Comparison of ENCODE assay signal across 9 cellular contexts in the genomic region with DNA sequence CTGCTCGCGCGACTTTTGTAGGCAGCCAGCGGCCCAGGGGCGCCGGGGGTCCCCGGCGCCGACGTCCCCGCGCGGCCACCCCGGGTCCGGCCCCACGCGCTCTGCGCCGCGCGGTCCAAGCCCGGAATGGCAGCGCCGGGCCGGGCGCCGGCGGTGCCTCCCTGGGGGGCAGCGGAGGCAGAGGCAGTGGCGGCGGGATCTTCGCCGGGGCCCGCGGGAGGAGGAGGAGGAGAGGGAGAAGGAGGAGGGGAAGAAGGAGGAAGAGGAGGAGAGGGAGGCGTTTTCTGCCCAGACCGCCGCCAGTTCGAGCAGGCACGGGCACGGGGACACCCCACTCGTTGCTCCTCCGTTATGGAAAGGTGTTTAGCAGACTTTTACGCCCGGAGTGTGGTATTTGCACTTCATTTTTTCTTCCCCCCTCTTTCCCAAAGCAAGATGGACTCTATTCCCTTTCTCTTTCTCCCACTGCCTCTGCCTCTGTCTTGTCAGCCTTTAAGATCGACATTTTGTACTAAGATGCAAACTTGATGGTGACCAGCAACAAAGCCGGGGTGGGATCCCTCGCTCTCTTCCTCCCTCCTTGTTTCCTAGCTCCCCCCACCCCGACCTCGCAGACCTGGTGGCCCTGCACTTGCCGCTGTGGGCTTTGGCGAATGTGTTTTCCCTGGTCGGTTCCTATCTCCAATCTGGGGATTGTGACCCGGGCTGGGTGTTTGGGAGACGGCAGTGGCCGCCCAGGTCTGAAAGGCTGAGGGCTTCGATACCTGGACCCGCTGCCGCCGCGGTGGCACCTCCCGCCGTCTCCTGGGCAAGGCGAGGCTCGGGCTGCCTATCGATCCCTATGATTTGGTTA. TPM values are rescaled to one million over a fixed set of nuclear protein-coding genes. Genes with fewer than 3 reads are reported as not detected.
DNase-seq lines count a peak whose midpoint lies in the region; ATAC-seq, FAIRE-seq and TF ChIP-seq lines count a peak whose summit lies in the region.
"Had no signal": no experiment of that assay in that cellular context is flagged by ENCODE, and none has a peak within 500 bp of the region (broad histone marks: within the 10 kb centered on the region; RNA-seq: fewer than 3 reads in every experiment).

No MANE protein-coding gene starts in this region.

- peak overlapping the region; percentile 97 for H3K4me3 Mint-ChIP-seq in activated CD4-positive, alpha-beta T cell treated with anti-CD3 and anti-CD28 coated beads, Interleukin-2, amount 10 ng/mL, durations not matched to agents 24 days and 14 days

- POLR2A ChIA-PET in HepG2 (lab: Yijun Ruan, JAX), result interaction anchor here (1.4 kb wide), 1 partner anchor 55 kb away, joined by 3 read pairs; no protein-coding TSS in a partner anchor

- H3K27ac ChIP-seq in KOPT-K1 (ENCODE audit: low read depth, low read length, poor library complexity, severe bottlenecking) (peak overlapping the region; percentile 69), dorsolateral prefrontal cortex (peak overlapping the region in 50 of 59 donors; percentile 3 to 99 (median 96)), HepG2 (ENCODE audit: extremely low read length, insufficient read depth, low read length) (peak overlapping the region; percentile 42)

- ATAC-seq in HepG2 (peak; percentile 8; the same call in 2 of the 3 replicates), HG03439 (IDR thresholded peaks at IDR 0.05; ENCODE audit: unreplicated experiment) (no peak)

- no peaks in the 10 kb centered on the region for H4K20me1 ChIP-seq in HepG2 (ENCODE audit: insufficient read depth, low read length)

- CTCF ChIA-PET in HepG2 (lab: Yijun Ruan, JAX; ENCODE audit: low intra/inter-chr PET ratio, low total read pairs), result no interaction called here

- TF ChIP-seq CTCF in dorsolateral prefrontal cortex (IDR thresholded peaks at IDR 0.05 in 54 of 56, conservative IDR thresholded peaks at IDR 0.05 in 2 of 56; ENCODE audit: low read depth in 1 of 56, partially characterized antibody in 56 of 56) (no peak), HepG2 (CRISPR knock-in tag; IDR thresholded peaks at IDR 0.05) (no peak)

- H3K79me2 ChIP-seq in HepG2 (ENCODE audit: insufficient read depth, low read length), result peaks cover 31% of the 10 kb centered on the region

- intact Hi-C loops in activated CD4-positive, alpha-beta T cell treated with anti-CD3 and anti-CD28 coated beads, Interleukin-2, amount 10 ng/mL, durations not matched to agents 24 days and 14 days (cut with micrococcal nuclease), result loop anchor here (10.0 kb wide), 3 partner anchors 599 to 1309 kb away; a partner anchor contains a TSS
- intact Hi-C loops in dorsolateral prefrontal cortex (cut with DNase I), result loop anchor here in 1 of 2 donors (10.0 kb wide), 1 partner anchor 261 kb away; no protein-coding TSS in a partner anchor
- intact Hi-C loops in HepG2 (cut with micrococcal nuclease; ENCODE audit: unreplicated experiment), result no loop called here

- no peak for TF ChIP-seq EP300 in HepG2 (IDR thresholded peaks at IDR 0.05; ENCODE audit: low read depth in 2 of 2, low read length in 2 of 2)
- no peak for TF ChIP-seq EP300 in HepG2 (CRISPR knock-in tag; IDR thresholded peaks at IDR 0.05; ENCODE audit: borderline replicate concordance)

- H3K36me3 ChIP-seq in KOPT-K1 (ENCODE audit: insufficient read depth, low read length) (no peaks in the 10 kb centered on the region), HepG2 (replicated peaks in 1 of 2; ENCODE audit: control insufficient read depth in 1 of 2, insufficient read depth in 2 of 2, low read length in 2 of 2) (no peaks in the 10 kb centered on the region; a peak in 3 of 5 replicates)

- H3K4me3 ChIP-seq in dorsolateral prefrontal cortex (peak overlapping the region; percentile 65 to 94 (median 84)), HepG2 (replicated peaks in 1 of 3; ENCODE audit: insufficient read depth in 1 of 3, low read depth in 2 of 3, low read length in 3 of 3) (peak overlapping the region; percentile 80 to 91 (median 86))

- H3K4me1 Mint-ChIP-seq in activated CD4-positive, alpha-beta T cell treated with anti-CD3 and anti-CD28 coated beads, Interleukin-2, amount 10 ng/mL, durations not matched to agents 24 days and 14 days, result peaks cover 25% of the 10 kb centered on the region

- WGBS in HepG2 (ENCODE audit: low lambda C conversion rate), result 2% methylated on average over 26 of the region's 66 CpGs

- no peaks in the 10 kb centered on the region for H3K9me3 Mint-ChIP-seq in activated CD4-positive, alpha-beta T cell treated with anti-CD3 and anti-CD28 coated beads, Interleukin-2, amount 10 ng/mL, durations not matched to agents 24 days and 14 days

- DNase-seq in G401 (ENCODE audit: low spot score) (peak; percentile 38), dorsolateral prefrontal cortex (peak in 7 of 10 donors; percentile 11 to 59 (median 44)), HepG2 (ENCODE audit: low spot score) (no peak), SW 1271 (lab: John Stamatoyannopoulos, UW) (no peak)
- peak; percentile 73 for DNase-seq in activated CD4-positive, alpha-beta T cell treated with anti-CD3 and anti-CD28 coated beads, Interleukin-2, amount 10 ng/mL, durations not matched to agents 24 days and 14 days
- DNase-seq in stimulated activated CD4-positive, alpha-beta T cell treated with anti-CD3 and anti-CD28 coated beads, Interleukin-4, amount 100 ng/mL, for 1 hour, result peak; percentile 32

- no peak overlapping the region for H2AFZ ChIP-seq in HepG2 (ENCODE audit: low read length)

- H3K9me3 ChIP-seq in KOPT-K1 (ENCODE audit: insufficient read depth, low read length, poor library complexity, severe bottlenecking) (no peaks in the 10 kb centered on the region), HepG2 (ENCODE audit: low read length) (no peaks in the 10 kb centered on the region)

- no peak for TF ChIP-seq RAD21 in HepG2 (CRISPR knock-in tag; IDR thresholded peaks at IDR 0.05)

- peak overlapping the region; percentile 77 for H3K9ac ChIP-seq in HepG2 (ENCODE audit: insufficient read depth, low read depth, low read length)

- peak overlapping the region; percentile 88 for H3K4me2 ChIP-seq in HepG2 (ENCODE audit: low read depth, low read length)

- no TSS peak for BruUV-seq in HepG2 (replicated peaks; lab: Mats Ljungman, UMichigan)

- no peaks in the 10 kb centered on the region for H3K27me3 ChIP-seq in dorsolateral prefrontal cortex
- no peaks in the 10 kb centered on the region; a peak in 1 of 5 replicates for H3K27me3 ChIP-seq in HepG2 (ENCODE audit: control insufficient read depth in 1 of 2, insufficient read depth in 2 of 2, low read length in 2 of 2)

- H3K27ac Mint-ChIP-seq in activated CD4-positive, alpha-beta T cell treated with anti-CD3 and anti-CD28 coated beads, Interleukin-2, amount 10 ng/mL, durations not matched to agents 24 days and 14 days, result peak overlapping the region; percentile 87

- peaks cover 6% of the 10 kb centered on the region for H3K27me3 Mint-ChIP-seq in activated CD4-positive, alpha-beta T cell treated with anti-CD3 and anti-CD28 coated beads, Interleukin-2, amount 10 ng/mL, durations not matched to agents 24 days and 14 days

- TF ChIP-seq POLR2A in HepG2 (IDR thresholded peaks at IDR 0.05; ENCODE audit: insufficient read depth in 1 of 2, low read depth in 2 of 2, low read length in 2 of 2), result no peak

- H3K36me3 Mint-ChIP-seq in activated CD4-positive, alpha-beta T cell treated with anti-CD3 and anti-CD28 coated beads, Interleukin-2, amount 10 ng/mL, durations not matched to agents 24 days and 14 days (ENCODE audit: low read depth), result peaks cover 17% of the 10 kb centered on the region

- in situ Hi-C loops in G401 (cut with HindIII; ENCODE audit: low sequenced_read_pairs) (no loop called here), HepG2 (cut with HindIII; ENCODE audit: extremely low pct_ligation_motif_present, low pct_unique_long_range_greater_than_20kb) (loop anchor here (25.0 kb wide), 1 partner anchor 288 kb away; no protein-coding TSS in a partner anchor)

- H3K4me1 ChIP-seq in HepG2 (ENCODE audit: insufficient read depth, low read length), result peaks cover 22% of the 10 kb centered on the region

- FAIRE-seq in HepG2 (lab: Jason Lieb, UNC), result no peak
- FAIRE-seq: endometrium had no signal

TF ChIP-seq in HepG2, 621 proteins besides CTCF, POLR2A, EP300 and RAD21 (continues in another document):
- no peak for TF ChIP-seq GLI4 (CRISPR knock-in tag; IDR thresholded peaks at IDR 0.05; ENCODE audit: borderline replicate concordance)
- TF ChIP-seq ZKSCAN8 (CRISPR knock-in tag; IDR thresholded peaks at IDR 0.05; ENCODE audit: borderline replicate concordance), result no peak
- TF ChIP-seq SALL2 (CRISPR knock-in tag; IDR thresholded peaks at IDR 0.05), result no peak

RNA-seq across cellular contexts. Expression of a gene that starts 2.6 kb away (rescaled TPM):
- 0.10 and 0.12 TPM in 2 replicates for total RNA-seq in G401 (2014; rRNA removed; shearing (Covaris generic))
- total RNA-seq in activated CD4-positive, alpha-beta T cell treated with anti-CD3 and anti-CD28 coated beads, Interleukin-2, amount 10 ng/mL, durations not matched to agents 24 days and 14 days, result 37.2 and 39.6 TPM in 2 replicates
- total RNA-seq in dorsolateral prefrontal cortex, result 100 to 1,000 TPM in 13 of 120 experiments, 10 to 100 TPM in 107; 42.2 to 147 (median 75.3) TPM
- 13.7 and 20.6 TPM in 2 replicates for total RNA-seq in HepG2 (2016; rRNA removed; fragmentation: Illumina TruSeq; extraction: Trizol)
- 27.0 and 28.5 TPM in 2 replicates for total RNA-seq in HepG2 (2016; cell fraction: cytosol; rRNA removed; fragmentation: Illumina TruSeq; extraction: Trizol; ENCODE audit: low read depth)
- 14.6 and 21.3 TPM in 2 replicates for total RNA-seq in HepG2 (2016; cell fraction: insoluble cytoplasmic fraction; rRNA removed; fragmentation: Illumina TruSeq; extraction: Trizol)
- 7.3 and 8.3 TPM in 2 replicates for total RNA-seq in HepG2 (2016; cell fraction: membrane; rRNA removed; fragmentation: Illumina TruSeq; extraction: Trizol)
- 31.5 and 33.7 TPM in 2 replicates for total RNA-seq in HepG2 (2016; cell fraction: nucleus; rRNA removed; fragmentation: Illumina TruSeq; extraction: Trizol)
- polyA plus RNA-seq in HepG2 (2011; rRNA removed), result 20.2 and 23.2 TPM in 2 replicates
- 11.2 and 13.9 TPM in 2 replicates for polyA plus RNA-seq in HepG2 (2011; cell fraction: cytosol; rRNA removed)
- polyA plus RNA-seq in HepG2 (2011; cell fraction: nucleus; rRNA removed), result 28.5 and 32.7 TPM in 2 replicates
- 19.4 and 20.9 TPM in 2 replicates for polyA plus RNA-seq in HepG2 (2012)
- polyA plus RNA-seq in HepG2 (2016; cell fraction: cytosol; fragmentation: Illumina TruSeq; extraction: Trizol; ENCODE audit: low read depth), result 0.15 and 0.25 TPM in 2 replicates
- polyA plus RNA-seq in HepG2 (2016; cell fraction: insoluble cytoplasmic fraction; fragmentation: Illumina TruSeq; extraction: Trizol; ENCODE audit: low read depth), result 10.3 and 11.4 TPM in 2 replicates
- polyA plus RNA-seq in HepG2 (2016; cell fraction: membrane; fragmentation: Illumina TruSeq; extraction: Trizol; ENCODE audit: low read depth), result 0.88 and 0.95 TPM in 2 replicates
- polyA plus RNA-seq in HepG2 (2016; cell fraction: nucleus; fragmentation: Illumina TruSeq; extraction: Trizol; ENCODE audit: insufficient read depth, low read depth), result 8.0 and 10.1 TPM in 2 replicates
- 106 and 181 TPM in 2 replicates for polyA minus RNA-seq in HepG2 (2011; rRNA and poly(A)+ RNA removed; ENCODE audit: low replicate concordance)
- polyA minus RNA-seq in HepG2 (2011; cell fraction: cytosol; rRNA and poly(A)+ RNA removed), result 23.6 and 35.7 TPM in 2 replicates
- 180 and 182 TPM in 2 replicates for polyA minus RNA-seq in HepG2 (2011; cell fraction: nucleus; rRNA and poly(A)+ RNA removed)

Comparison
In these comparisons a context has a peak if more than half of its experiments do, and no peak if none do; other contexts are left out.
1. DNase-seq: peak in G401 (single experiment), activated CD4-positive, alpha-beta T cell treated with anti-CD3 and anti-CD28 coated beads, Interleukin-2, amount 10 ng/mL, durations not matched to agents 24 days and 14 days (single experiment), dorsolateral prefrontal cortex (7 of 10) and stimulated activated CD4-positive, alpha-beta T cell treated with anti-CD3 and anti-CD28 coated beads, Interleukin-4, amount 100 ng/mL, for 1 hour (single experiment); none in HepG2 (single experiment) and SW 1271 (0 of 2).
2. H3K27ac ChIP-seq: peak in every context shown above with its lines; median percentile 96 in dorsolateral prefrontal cortex; 69 in KOPT-K1; 42 in HepG2.